8 cellular contexts compared by ENCODE assay signal in genomic region chr11:19240420-19241259, GRCh38. TPM values are rescaled to one million over a fixed set of nuclear protein-coding genes. Genes with fewer than 3 reads are reported as not detected.
A peak's percentile ranks its signal among the peaks of the same experiment; 100 is the strongest.
DNase-seq lines count a peak whose midpoint lies in the region; ATAC-seq and TF ChIP-seq lines count a peak whose summit lies in the region.

Gene E2F8 (minus strand): TSS chr11:19240945. CDS start chr11:19240121, 824 bp downstream.

- no peaks in the 10 kb centered on the region for H3K36me3 Mint-ChIP-seq in T-cell
- peaks cover 8% of the 10 kb centered on the region for H3K36me3 Mint-ChIP-seq in progenitor cell of endocrine pancreas (ENCODE audit: insufficient read depth)

- H3K9ac ChIP-seq in adipocyte (ENCODE audit: low read length): peak within 1 kb of the TSS; percentile 73

- H3K9me3 Mint-ChIP-seq in T-cell (no peaks in the 10 kb centered on the region), progenitor cell of endocrine pancreas (ENCODE audit: low read depth) (no peaks in the 10 kb centered on the region)

- H3K4me1 ChIP-seq in adipocyte (ENCODE audit: control insufficient read depth, insufficient read depth, low read length) (peaks cover 19% of the 10 kb centered on the region), urinary bladder (ENCODE audit: insufficient read depth) (no peaks in the 10 kb centered on the region)

- intact Hi-C loops in left cardiac atrium (cut with DNase I): loop anchor here in 1 of 2 donors (5.0 to 10.0 kb wide), 2 partner anchors 43 to 166 kb away; no protein-coding TSS in a partner anchor

- H3K9me3 ChIP-seq in adipocyte (ENCODE audit: control insufficient read depth, low read length): no peaks in the 10 kb centered on the region

- peaks cover 14% of the 10 kb centered on the region for H3K27me3 ChIP-seq in adipocyte (replicated peaks; ENCODE audit: control insufficient read depth, insufficient read depth, low read length)

- H3K36me3 ChIP-seq in adipocyte (ENCODE audit: control insufficient read depth, insufficient read depth, low read length, severe bottlenecking) (no peaks in the 10 kb centered on the region), urinary bladder (ENCODE audit: insufficient read depth) (no peaks in the 10 kb centered on the region)

- H3K4me3 Mint-ChIP-seq in T-cell (peak within 1 kb of the TSS; percentile 82 to 93 (median 84)), progenitor cell of endocrine pancreas (ENCODE audit: low read depth) (peak within 1 kb of the TSS; percentile 87)

- TF ChIP-seq CTCF in GM13976 (IDR thresholded peaks at IDR 0.05; ENCODE audit: borderline replicate concordance, control extremely low read depth, extremely low read depth, insufficient read depth, missing control alignments): no peak
- TF ChIP-seq CTCF in progenitor cell of endocrine pancreas (IDR thresholded peaks at IDR 0.05; ENCODE audit: unreplicated experiment): no peak

- POLR2A ChIA-PET in T-cell (lab: Charles Lee): no interaction called here

- WGBS in urinary bladder: under 1% methylated on average over 59 of the region's 59 CpGs

- H3K27ac Mint-ChIP-seq in T-cell (no peak within 1 kb of the TSS), progenitor cell of endocrine pancreas (peak within 1 kb of the TSS; percentile 92)

- ATAC-seq in HG02870 (IDR thresholded peaks at IDR 0.05; ENCODE audit: unreplicated experiment) (peak; percentile 90), T-cell (replicated peaks in 1 of 4) (peak; percentile 75 to 85 (median 80)), left cardiac atrium (peak; percentile 98 to 99)

- in situ Hi-C loops in GM13976 (cut with MboI; ENCODE audit: low sequenced_read_pairs, unreplicated experiment): no loop called here

- CTCF ChIA-PET in T-cell (lab: Charles Lee): no interaction called here

- H3K27me3 Mint-ChIP-seq in T-cell: peaks cover 25 to 41% of the 10 kb centered on the region in 2 donors
- H3K27me3 Mint-ChIP-seq in progenitor cell of endocrine pancreas: peaks cover 32% of the 10 kb centered on the region

- peaks cover 9 to 20% (median 15%) of the 10 kb centered on the region in 3 donors for H3K4me1 Mint-ChIP-seq in T-cell
- peaks cover 5% of the 10 kb centered on the region for H3K4me1 Mint-ChIP-seq in progenitor cell of endocrine pancreas (ENCODE audit: low read depth)

- H3K27ac ChIP-seq in urinary bladder (ENCODE audit: low read depth): peak within 1 kb of the TSS; percentile 12

- peak; percentile 98 for DNase-seq in GM13976 (ENCODE audit: low spot score)
- DNase-seq in NCI-H146 (lab: John Stamatoyannopoulos, UW): peak; percentile 94
- peak; percentile 37 to 76 (median 59) for DNase-seq in T-cell
- DNase-seq in adipocyte (ENCODE audit: low read depth): peak; percentile 98
- DNase-seq in left cardiac atrium: peak; percentile 94
- peak; percentile 97 for DNase-seq in progenitor cell of endocrine pancreas (ENCODE audit: low spot score, unreplicated experiment)

- H3K4me3 ChIP-seq in adipocyte (ENCODE audit: low read length) (peak within 1 kb of the TSS; percentile 91), urinary bladder (ENCODE audit: low read depth, low read length) (peak within 1 kb of the TSS; percentile 68)

RNA-seq across cellular contexts. Expression of gene E2F8, which starts in this region (rescaled TPM):
- total RNA-seq in T-cell (under 1 TPM; 0.12 to 0.56 (median 0.26) TPM), left cardiac atrium (1 to 10 TPM; 3.4 to 4.2 TPM), progenitor cell of endocrine pancreas (9.2 and 9.4 TPM in 2 replicates), urinary bladder (4.8 TPM)
- polyA plus RNA-seq in urinary bladder: 0.41 TPM

Comparison
In these comparisons a context has a peak if more than half of its experiments do, and no peak if none do; other contexts are left out.
1. Peak in every context shown above with its lines: DNase-seq, ATAC-seq, H3K4me3 ChIP-seq and H3K27ac ChIP-seq.
2. Peak in DNase-seq and ATAC-seq in T-cell; RNA of the gene not detected or under 1 TPM.